Comparison of ENCODE assay signal across 8 cellular contexts in the genomic region with DNA sequence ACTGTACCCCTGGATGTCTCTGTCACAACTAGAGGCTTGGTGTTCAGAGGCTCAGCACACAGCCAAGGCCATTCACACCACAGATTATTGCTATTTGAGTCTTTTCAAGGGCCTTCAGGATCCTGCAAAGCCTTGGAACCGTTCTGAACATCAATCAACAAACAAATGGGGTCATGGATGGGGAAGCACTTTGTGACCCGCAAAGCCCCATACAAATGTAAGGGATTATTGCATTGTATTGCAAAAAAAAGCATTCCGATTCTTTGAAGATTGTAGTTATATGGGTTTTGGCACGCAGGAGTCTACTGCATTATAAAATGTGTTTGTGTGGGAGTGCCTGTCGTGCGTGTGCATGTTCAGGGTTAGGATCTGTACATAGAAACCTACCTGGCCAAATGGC.
"Had no signal": no experiment of that assay in that cellular context is flagged by ENCODE, and none has a peak within 500 bp of the region (broad histone marks: within the 10 kb centered on the region; RNA-seq: fewer than 3 reads in every experiment).

No MANE protein-coding gene starts in this region.

- ATAC-seq: HepG2 had no signal

- FAIRE-seq: HepG2 had no signal

- H3K27me3 Mint-ChIP-seq: IgD-negative memory B cell had no signal

- H3K27ac ChIP-seq: GM23248, HL-60 had no signal

- H3K36me3 Mint-ChIP-seq: IgD-negative memory B cell had no signal

- H3K9me3 Mint-ChIP-seq: IgD-negative memory B cell had no signal

- H3K27ac Mint-ChIP-seq: IgD-negative memory B cell had no signal

- H2AFZ ChIP-seq: GM23248 had no signal

- H3K4me3 Mint-ChIP-seq: IgD-negative memory B cell had no signal

- H3K4me3 ChIP-seq: GM23248 had no signal

- DNase-seq: GM23248, GOT3, H7, HCEC 1CT, KBM-7 had no signal

- H3K9ac ChIP-seq: GM23248 had no signal
